9 cellular contexts compared by ENCODE assay signal in genomic region chr11:64060263-64060860, GRCh38. TPM values are rescaled to one million over a fixed set of nuclear protein-coding genes. Genes with fewer than 3 reads are reported as not detected.
DNase-seq lines count a peak whose midpoint lies in the region; ATAC-seq and TF ChIP-seq lines count a peak whose summit lies in the region.
"Had no signal": no experiment of that assay in that cellular context is flagged by ENCODE, and none has a peak within 500 bp of the region (broad histone marks: within the 10 kb centered on the region; RNA-seq: fewer than 3 reads in every experiment).

No MANE protein-coding gene starts in this region.

- H2AFZ ChIP-seq in SK-N-SH (ENCODE audit: low read depth), result no peak overlapping the region

- no peak for TF ChIP-seq EP300 in SK-N-SH (IDR thresholded peaks at IDR 0.05; ENCODE audit: borderline replicate concordance in 1 of 2, low read depth in 1 of 2, low read length in 1 of 2)

- no peaks in the 10 kb centered on the region for H3K27me3 ChIP-seq in SK-N-SH (ENCODE audit: insufficient read depth)

- H3K4me3 Mint-ChIP-seq in activated naive CD8-positive, alpha-beta T cell, result peak overlapping the region; percentile 73
- peak overlapping the region; percentile 57 to 78 for H3K4me3 Mint-ChIP-seq in stimulated activated naive CD8-positive, alpha-beta T cell treated with anti-CD3 and anti-CD28 coated beads, Interleukin-15, amount 100 ng/mL, for 72 hours

- peaks cover 1% of the 10 kb centered on the region for H3K27me3 Mint-ChIP-seq in activated naive CD8-positive, alpha-beta T cell
- peaks cover 30% of the 10 kb centered on the region for H3K27me3 Mint-ChIP-seq in stimulated activated naive CD8-positive, alpha-beta T cell treated with anti-CD3 and anti-CD28 coated beads, Interleukin-15, amount 100 ng/mL, for 72 hours

- no peak overlapping the region for H3K27ac Mint-ChIP-seq in activated naive CD8-positive, alpha-beta T cell
- H3K27ac Mint-ChIP-seq in stimulated activated naive CD8-positive, alpha-beta T cell treated with anti-CD3 and anti-CD28 coated beads, Interleukin-15, amount 100 ng/mL, for 72 hours, result no peak overlapping the region

- H3K4me3 ChIP-seq in SK-N-SH (ENCODE audit: low read depth in 2 of 2, low read length in 1 of 2) (peak overlapping the region; percentile 51 to 61; a peak in 2 of 4 replicates), iPS-18c (ENCODE audit: insufficient read depth, low read depth, low read length) (peak overlapping the region; percentile 36)

- H3K4me2 ChIP-seq in SK-N-SH, result peak overlapping the region; percentile 84

- CTCF ChIA-PET in SK-N-SH (lab: Yijun Ruan, JAX), result interaction anchor here (0.6 to 3.1 kb wide), 7 partner anchors 15 to 92 kb away, joined by 3 to 10 read pairs (median 3); no protein-coding TSS in a partner anchor

- no peaks in the 10 kb centered on the region for H4K20me1 ChIP-seq in SK-N-SH (ENCODE audit: insufficient read depth)

- no peak for TF ChIP-seq CTCF in SK-N-SH (IDR thresholded peaks at IDR 0.05)

- no peak for ATAC-seq in SK-N-SH treated with all-trans-retinoic acid at 6 μM for 48 hours
- no peak for ATAC-seq in stimulated activated naive CD8-positive, alpha-beta T cell treated with anti-CD3 and anti-CD28 coated beads, Interleukin-15, amount 100 ng/mL, for 72 hours

- H3K9me2 ChIP-seq in SK-N-SH, result no peaks in the 10 kb centered on the region

- 49% methylated on average over 22 of the region's 35 CpGs for WGBS in SK-N-SH (ENCODE audit: low lambda C conversion rate)

- no peak for DNase-seq in SK-N-SH
- DNase-seq in stimulated activated naive CD8-positive, alpha-beta T cell treated with anti-CD3 and anti-CD28 coated beads, Interleukin-15, amount 100 ng/mL, for 72 hours, result no peak
- DNase-seq in AG08395 (ENCODE audit: low spot score), result no peak
- DNase-seq in H4 (ENCODE audit: low spot score), result no peak
- no peak for DNase-seq in stimulated activated CD4-positive, alpha-beta T cell treated with anti-CD3 and anti-CD28 coated beads, Interleukin-4, amount 100 ng/mL, for 24 hours
- DNase-seq: NCI-H1930 had no signal

- no peaks in the 10 kb centered on the region for H3F3A ChIP-seq in SK-N-SH (replicated peaks; ENCODE audit: insufficient read depth)

- H3K9me3 Mint-ChIP-seq in activated naive CD8-positive, alpha-beta T cell (ENCODE audit: low read depth), result no peaks in the 10 kb centered on the region
- no peaks in the 10 kb centered on the region for H3K9me3 Mint-ChIP-seq in stimulated activated naive CD8-positive, alpha-beta T cell treated with anti-CD3 and anti-CD28 coated beads, Interleukin-15, amount 100 ng/mL, for 72 hours

- H3K9me3 ChIP-seq in SK-N-SH (no peaks in the 10 kb centered on the region), iPS-18c (ENCODE audit: control insufficient read depth, insufficient read depth, low read length) (no peaks in the 10 kb centered on the region)

- peaks cover 4 to 95% of the 10 kb centered on the region in 2 experiments; a peak in 3 of 4 replicates for H3K4me1 ChIP-seq in SK-N-SH (ENCODE audit: control insufficient read depth in 1 of 2, insufficient read depth in 2 of 2, low read depth in 1 of 2, low read length in 1 of 2)

- no peak for TF ChIP-seq RAD21 in SK-N-SH (IDR thresholded peaks at IDR 0.05; ENCODE audit: low read length)

- no peaks in the 10 kb centered on the region for H3K36me3 ChIP-seq in SK-N-SH (replicated peaks in 1 of 2; ENCODE audit: control insufficient read depth in 1 of 2, insufficient read depth in 2 of 2, low read length in 1 of 2)

- H3K4me1 Mint-ChIP-seq in activated naive CD8-positive, alpha-beta T cell (ENCODE audit: low read depth), result peaks cover 5% of the 10 kb centered on the region
- H3K4me1 Mint-ChIP-seq in stimulated activated naive CD8-positive, alpha-beta T cell treated with anti-CD3 and anti-CD28 coated beads, Interleukin-15, amount 100 ng/mL, for 72 hours, result peaks cover 26% of the 10 kb centered on the region

- POLR2A ChIA-PET in SK-N-SH (lab: Yijun Ruan, JAX), result interaction anchor here (0.7 to 2.3 kb wide), 5 partner anchors 18 to 88 kb away, joined by 3 to 7 read pairs (median 4); no protein-coding TSS in a partner anchor

- H3K9ac ChIP-seq in SK-N-SH, result no peak overlapping the region

- no peaks in the 10 kb centered on the region for H3K36me3 Mint-ChIP-seq in activated naive CD8-positive, alpha-beta T cell

- no peaks in the 10 kb centered on the region for H3K79me2 ChIP-seq in SK-N-SH (ENCODE audit: insufficient read depth)

- H3K27ac ChIP-seq in SK-N-SH (ENCODE audit: low read depth in 2 of 2, low read length in 1 of 2), result peak overlapping the region in 1 of 2 experiments; percentile 98; a peak in 2 of 4 replicates

TF ChIP-seq in SK-N-SH, 30 proteins besides CTCF, POLR2A, EP300 and RAD21:
- no peak for TF ChIP-seq MAX (IDR thresholded peaks at IDR 0.05; ENCODE audit: low read depth)

TF ChIP-seq in SK-N-SH treated with all-trans-retinoic acid at 6 μM for 48 hours, 23 proteins besides CTCF, POLR2A, EP300 and RAD21:
- TF ChIP-seq ZFP3 (CRISPR knock-in tag; IDR thresholded peaks at IDR 0.05) (no peak), GLIS3 (CRISPR knock-in tag; IDR thresholded peaks at IDR 0.05) (no peak), TCF4 (CRISPR knock-in tag; IDR thresholded peaks at IDR 0.05; ENCODE audit: borderline replicate concordance) (no peak)

RNA-seq across cellular contexts. Expression of gene FLRT1, which starts 24.6 kb away (rescaled TPM):
- 0.03 TPM in 2 replicates for polyA plus RNA-seq in SK-N-SH (2012; rRNA removed)
- polyA plus RNA-seq in SK-N-SH (2012; cell fraction: cytosol; rRNA removed), result 0.05 and 0.06 TPM in 2 replicates
- 0.06 and 0.07 TPM in 2 replicates for polyA plus RNA-seq in SK-N-SH (2012; cell fraction: nucleus; rRNA removed)
- 0.80 and 1.4 TPM in 2 replicates for total RNA-seq in H4 (2014; rRNA removed; shearing (Covaris generic))
